In genomic region chr1:76083189-76083588, GRCh38 we compare ENCODE assay signal across 21 cellular contexts. TPM values are rescaled to one million over a fixed set of nuclear protein-coding genes. Genes with fewer than 3 reads are reported as not detected.
A peak's percentile ranks its signal among the peaks of the same experiment; 100 is the strongest.
DNase-seq lines count a peak whose midpoint lies in the region; ATAC-seq, FAIRE-seq and TF ChIP-seq lines count a peak whose summit lies in the region.
"Had no signal": no experiment of that assay in that cellular context is flagged by ENCODE, and none has a peak within 500 bp of the region (broad histone marks: within the 10 kb centered on the region; RNA-seq: fewer than 3 reads in every experiment).

No MANE protein-coding gene starts in this region.

- CTCF ChIA-PET in GM12878 (lab: Yijun Ruan, JAX) = no interaction called here
- CTCF ChIA-PET in naive thymus-derived CD4-positive, alpha-beta T cell (lab: Charles Lee) = no interaction called here

- H3K36me3 Mint-ChIP-seq in IgD-negative memory B cell (no peaks in the 10 kb centered on the region), nephron progenitor cell (ENCODE audit: low read depth) (no peaks in the 10 kb centered on the region)
- no peaks in the 10 kb centered on the region for H3K36me3 Mint-ChIP-seq in activated T-cell treated with anti-CD3 and anti-CD28 coated beads, Interleukin-2, amount 50 U/mL, for 4 hours (ENCODE audit: insufficient read depth)
- H3K36me3 Mint-ChIP-seq in naive thymus-derived CD4-positive, alpha-beta T cell = no peaks in the 10 kb centered on the region
- H3K36me3 Mint-ChIP-seq: activated naive CD8-positive, alpha-beta T cell had no signal

- intact Hi-C loops in GM12878 (cut with micrococcal nuclease; ENCODE audit: unreplicated experiment) = loop anchor here (5.0 kb wide), 1 partner anchor 91 kb away; no protein-coding TSS in a partner anchor
- intact Hi-C loops in naive thymus-derived CD4-positive, alpha-beta T cell (cut with micrococcal nuclease) = no loop called here

- H3K27ac Mint-ChIP-seq in IgD-negative memory B cell (peak overlapping the region in 1 of 3 donors; percentile 14), nephron progenitor cell (peak overlapping the region; percentile 50)
- no peak overlapping the region for H3K27ac Mint-ChIP-seq in naive thymus-derived CD4-positive, alpha-beta T cell
- H3K27ac Mint-ChIP-seq: activated CD4-positive, alpha-beta T cell treated with anti-CD3 and anti-CD28 coated beads, Interleukin-2, amount 10 ng/mL, durations not matched to agents 7 days and 5 days; activated naive CD8-positive, alpha-beta T cell had no signal

- no peak overlapping the region; the same call in 1 of the 2 replicates for H3K4me2 ChIP-seq in GM12878 (ENCODE audit: control insufficient read depth, insufficient read depth)
- H3K4me2 ChIP-seq: A549 had no signal

- H3K27me3 ChIP-seq in GM12878 (replicated peaks in 1 of 2; ENCODE audit: control insufficient read depth in 2 of 2, insufficient read depth in 2 of 2, low read length in 1 of 2) = no peaks in the 10 kb centered on the region
- H3K27me3 ChIP-seq in naive thymus-derived CD4-positive, alpha-beta T cell (ENCODE audit: control insufficient read depth in 2 of 2, insufficient read depth in 2 of 2, low read length in 2 of 2) = no peaks in the 10 kb centered on the region
- H3K27me3 ChIP-seq: ovary, tibial nerve had no signal

- H3K4me3 ChIP-seq in GM12878 = no peak overlapping the region
- H3K4me3 ChIP-seq in naive thymus-derived CD4-positive, alpha-beta T cell (ENCODE audit: low read length) = no peak overlapping the region
- H3K4me3 ChIP-seq: A549, lung, ovary had no signal

- in situ Hi-C loops in GM12878 (cut with MboI) = no loop called here

- BruUV-seq in GM12878 (replicated peaks; lab: Mats Ljungman, UMichigan) = no TSS peak

- TF ChIP-seq RAD21 in GM12878 (IDR thresholded peaks at IDR 0.05; ENCODE audit: insufficient read depth, low read depth, low read length) = no peak

- ATAC-seq in GM12878 = peak; percentile 94
- no peak for ATAC-seq in activated T-cell treated with anti-CD3 and anti-CD28 coated beads, Interleukin-2, amount 50 U/mL, for 4 hours
- ATAC-seq in GM21360 (IDR thresholded peaks at IDR 0.05; ENCODE audit: unreplicated experiment) = no peak
- no peak for ATAC-seq in naive thymus-derived CD4-positive, alpha-beta T cell
- ATAC-seq: A549 had no signal

- no peaks in the 10 kb centered on the region for H3K36me3 ChIP-seq in GM12878 (ENCODE audit: control insufficient read depth in 2 of 2, insufficient read depth in 2 of 2, low read length in 1 of 2)
- H3K36me3 ChIP-seq in naive thymus-derived CD4-positive, alpha-beta T cell (ENCODE audit: control insufficient read depth in 2 of 3, insufficient read depth in 3 of 3, low read length in 3 of 3) = no peaks in the 10 kb centered on the region
- H3K36me3 ChIP-seq: ovary, tibial nerve had no signal

- H4K20me1 ChIP-seq in GM12878 (ENCODE audit: control insufficient read depth, insufficient read depth) = no peaks in the 10 kb centered on the region

- WGBS in GM12878 (ENCODE audit: insufficient coverage, insufficient replicate concordance, low lambda C conversion rate, missing lambda C conversion rate) = 1% methylated on average over 10 of the region's 10 CpGs

- H3K9me3 Mint-ChIP-seq in IgD-negative memory B cell (no peaks in the 10 kb centered on the region), nephron progenitor cell (no peaks in the 10 kb centered on the region)
- H3K9me3 Mint-ChIP-seq in activated T-cell treated with anti-CD3 and anti-CD28 coated beads, Interleukin-2, amount 50 U/mL, for 4 hours = no peaks in the 10 kb centered on the region
- no peaks in the 10 kb centered on the region for H3K9me3 Mint-ChIP-seq in naive thymus-derived CD4-positive, alpha-beta T cell
- H3K9me3 Mint-ChIP-seq: activated CD4-positive, alpha-beta T cell treated with anti-CD3 and anti-CD28 coated beads, Interleukin-2, amount 10 ng/mL, durations not matched to agents 7 days and 5 days had no signal

- no peak for TF ChIP-seq POLR2A in GM12878 (IDR thresholded peaks at IDR 0.05; ENCODE audit: low read depth, low read length)

- DNase-seq in Ammon's horn (ENCODE audit: low spot score) (peak; percentile 80), GM12878 (ENCODE audit: low read depth, low spot score) (no peak), nephron progenitor cell (no peak), GDM1 (lab: John Stamatoyannopoulos, UW) (no peak)
- no peak for DNase-seq in activated T-cell treated with anti-CD3 and anti-CD28 coated beads, Interleukin-2, amount 50 U/mL, for 4 hours
- no peak for DNase-seq in naive thymus-derived CD4-positive, alpha-beta T cell
- DNase-seq: activated CD4-positive, alpha-beta T cell treated with anti-CD3 and anti-CD28 coated beads, Interleukin-2, amount 10 ng/mL, durations not matched to agents 7 days and 5 days; central memory CD4-positive, alpha-beta T cell; EL; HCEC 1CT; NCI-H82; ovary; SHP77 treated with DMSO at 0.1 percent for 48 hours; stimulated activated CD4-positive, alpha-beta T cell treated with anti-CD3 and anti-CD28 coated beads, Interleukin-4, amount 100 ng/mL, for 24 hours; T-helper 9 cell had no signal

- no peak overlapping the region for H3K9ac ChIP-seq in GM12878 (ENCODE audit: control insufficient read depth, insufficient read depth, low read length)

- SMC1A ChIA-PET in GM12878 (lab: Charles Lee; ENCODE audit: uncharacterized antibody, unreplicated experiment) = no interaction called here

- TF ChIP-seq EP300 in GM12878 (IDR thresholded peaks at IDR 0.05; ENCODE audit: borderline replicate concordance in 1 of 2, control insufficient read depth in 1 of 2, low read depth in 2 of 2, low read length in 2 of 2) = no peak

- H3K4me3 Mint-ChIP-seq in IgD-negative memory B cell (peak overlapping the region in 3 of 4 donors; percentile 35 to 85 (median 78)), nephron progenitor cell (peak overlapping the region; percentile 1)
- no peak overlapping the region for H3K4me3 Mint-ChIP-seq in activated T-cell treated with anti-CD3 and anti-CD28 coated beads, Interleukin-2, amount 50 U/mL, for 4 hours
- H3K4me3 Mint-ChIP-seq in naive thymus-derived CD4-positive, alpha-beta T cell = no peak overlapping the region
- H3K4me3 Mint-ChIP-seq: activated CD4-positive, alpha-beta T cell treated with anti-CD3 and anti-CD28 coated beads, Interleukin-2, amount 10 ng/mL, durations not matched to agents 7 days and 5 days; activated naive CD8-positive, alpha-beta T cell had no signal

- H3K4me1 ChIP-seq in GM12878 (ENCODE audit: control insufficient read depth, insufficient read depth, low read length) = no peaks in the 10 kb centered on the region
- H3K4me1 ChIP-seq in naive thymus-derived CD4-positive, alpha-beta T cell (ENCODE audit: control insufficient read depth in 2 of 2, insufficient read depth in 2 of 2, low read length in 2 of 2) = no peaks in the 10 kb centered on the region
- H3K4me1 ChIP-seq: A549 had no signal

- RAD21 ChIA-PET in GM12878 (lab: Charles Lee; ENCODE audit: unreplicated experiment) = no interaction called here

- H3K27me3 Mint-ChIP-seq in IgD-negative memory B cell = peaks cover 1% of the 10 kb centered on the region
- peaks cover 3% of the 10 kb centered on the region for H3K27me3 Mint-ChIP-seq in nephron progenitor cell (ENCODE audit: low read depth, poor library complexity)
- H3K27me3 Mint-ChIP-seq in activated T-cell treated with anti-CD3 and anti-CD28 coated beads, Interleukin-2, amount 50 U/mL, for 4 hours (ENCODE audit: low read depth) = no peaks in the 10 kb centered on the region
- H3K27me3 Mint-ChIP-seq in naive thymus-derived CD4-positive, alpha-beta T cell = peaks cover 0 to 9% (median 0%) of the 10 kb centered on the region in 5 donors
- H3K27me3 Mint-ChIP-seq: activated CD4-positive, alpha-beta T cell treated with anti-CD3 and anti-CD28 coated beads, Interleukin-2, amount 10 ng/mL, durations not matched to agents 7 days and 5 days; activated naive CD8-positive, alpha-beta T cell had no signal

- H3K4me1 Mint-ChIP-seq in IgD-negative memory B cell = peaks cover 13 to 22% (median 15%) of the 10 kb centered on the region in 3 donors
- peaks cover 66% of the 10 kb centered on the region for H3K4me1 Mint-ChIP-seq in nephron progenitor cell
- H3K4me1 Mint-ChIP-seq in activated T-cell treated with anti-CD3 and anti-CD28 coated beads, Interleukin-2, amount 50 U/mL, for 4 hours (ENCODE audit: low read depth) = peaks cover 3% of the 10 kb centered on the region
- peaks cover 0 to 16% (median 0%) of the 10 kb centered on the region in 7 donors for H3K4me1 Mint-ChIP-seq in naive thymus-derived CD4-positive, alpha-beta T cell
- H3K4me1 Mint-ChIP-seq: activated CD4-positive, alpha-beta T cell treated with anti-CD3 and anti-CD28 coated beads, Interleukin-2, amount 10 ng/mL, durations not matched to agents 7 days and 5 days had no signal

- H3K27ac ChIP-seq in GM12878 (ENCODE audit: control insufficient read depth, insufficient read depth) = no peak overlapping the region
- H3K27ac ChIP-seq in naive thymus-derived CD4-positive, alpha-beta T cell (ENCODE audit: low read depth, low read length) = no peak overlapping the region
- H3K27ac ChIP-seq: A549, ovary had no signal

- POLR2A ChIA-PET in GM12878 (lab: Charles Lee) = no interaction called here
- POLR2A ChIA-PET in naive thymus-derived CD4-positive, alpha-beta T cell (lab: Charles Lee) = no interaction called here

- no peaks in the 10 kb centered on the region for H3K9me3 ChIP-seq in GM12878 (replicated peaks; ENCODE audit: control insufficient read depth, insufficient read depth, low read length)
- H3K9me3 ChIP-seq in naive thymus-derived CD4-positive, alpha-beta T cell (ENCODE audit: control insufficient read depth in 2 of 3, low read length in 3 of 3) = no peaks in the 10 kb centered on the region
- H3K9me3 ChIP-seq: A549, ovary, tibial nerve had no signal

- TF ChIP-seq CTCF in GM12878 (IDR thresholded peaks at IDR 0.05 in 2 of 3, conservative IDR thresholded peaks at IDR 0.05 in 1 of 3; ENCODE audit: control insufficient read depth in 2 of 3, extremely low read depth in 1 of 3, insufficient read depth in 1 of 3, low read depth in 3 of 3, low read length in 3 of 3) (no peak), nephron progenitor cell (IDR thresholded peaks at IDR 0.05) (no peak)

- FAIRE-seq in GM12878 (lab: Jason Lieb, UNC) = no peak
- FAIRE-seq: A549 had no signal

- no peak overlapping the region for H2AFZ ChIP-seq in GM12878 (ENCODE audit: control insufficient read depth, low read depth, low read length)

- H3K79me2 ChIP-seq in GM12878 (ENCODE audit: control insufficient read depth, insufficient read depth, low read length) = no peaks in the 10 kb centered on the region

RNA-seq across cellular contexts. Expression of gene ST6GALNAC3, which starts 8.6 kb away (rescaled TPM):
- polyA plus RNA-seq in IgD-negative memory B cell = 0.99 TPM
- total RNA-seq in GM12878 (2013; cell fraction: nucleolus; rRNA removed) = 0.23 and 1.0 TPM in 2 replicates
- total RNA-seq in GM12878 (2014; rRNA removed) = 0.27 and 0.68 TPM in 2 replicates
- total RNA-seq in GM12878 (2014; rRNA removed; fragmentation: Illumina TruSeq; extraction: Trizol) = 0.18 and 0.23 TPM in 2 replicates
- 0.19 and 0.26 TPM in 2 replicates for total RNA-seq in GM12878 (2021)
- not detected for polyA plus RNA-seq in GM12878 (2011; ENCODE audit: low read depth)
- polyA plus RNA-seq in GM12878 (2011; rRNA removed) = 0.50 and 0.97 TPM in 2 replicates
- 0.10 TPM in 2 replicates for polyA plus RNA-seq in GM12878 (2011; cell fraction: cytosol; rRNA removed)
- 0.09 and 0.23 TPM in 2 replicates for polyA plus RNA-seq in GM12878 (2011; cell fraction: nucleus; rRNA removed)
- polyA plus RNA-seq in GM12878 (2012) = not detected in 2 replicates
- 0.07 and 0.10 TPM in 2 replicates for polyA plus RNA-seq in GM12878 (2014; fragmentation: Illumina TruSeq; extraction: Trizol)
- under 1 TPM in 1 of 2 experiments, not detected in 1; 0.04 TPM for polyA plus RNA-seq in GM12878 (2014; fragmentation: Nextera tagmentation; extraction: Ambion mirVana)
- polyA plus RNA-seq in GM12878 (2014; rRNA removed) = 0.04 and 0.10 TPM in 2 replicates
- not detected for polyA plus RNA-seq in GM12878 (2016; fragmentation: Nextera tagmentation; extraction: Ambion mirVana)
- 0.44 and 0.98 TPM in 2 replicates for polyA minus RNA-seq in GM12878 (2011; rRNA and poly(A)+ RNA removed)
- polyA minus RNA-seq in GM12878 (2011; cell fraction: cytosol; rRNA and poly(A)+ RNA removed) = not detected in 2 replicates
- 1.1 and 1.2 TPM in 2 replicates for polyA minus RNA-seq in GM12878 (2011; cell fraction: nucleus; rRNA and poly(A)+ RNA removed)
- total RNA-seq in activated T-cell treated with anti-CD3 and anti-CD28 coated beads, Interleukin-2, amount 50 U/mL, for 4 hours = under 1 TPM; 0.24 to 0.73 (median 0.53) TPM
- total RNA-seq in naive thymus-derived CD4-positive, alpha-beta T cell = 1 to 10 TPM in 4 of 5 experiments, not detected in 1; 1.9 to 4.8 (median 3.6) TPM
- under 1 TPM; 0.17 to 0.30 TPM for polyA plus RNA-seq in naive thymus-derived CD4-positive, alpha-beta T cell

Comparison
In these comparisons a context has a peak if more than half of its experiments do, and no peak if none do; other contexts are left out.
1. H3K4me3 Mint-ChIP-seq: peak in IgD-negative memory B cell (3 of 4) and nephron progenitor cell (single experiment); none in activated T-cell treated with anti-CD3 and anti-CD28 coated beads, Interleukin-2, amount 50 U/mL, for 4 hours (single experiment) and naive thymus-derived CD4-positive, alpha-beta T cell (0 of 10).